Comparison of ENCODE assay signal across 24 cellular contexts in the genomic region with DNA sequence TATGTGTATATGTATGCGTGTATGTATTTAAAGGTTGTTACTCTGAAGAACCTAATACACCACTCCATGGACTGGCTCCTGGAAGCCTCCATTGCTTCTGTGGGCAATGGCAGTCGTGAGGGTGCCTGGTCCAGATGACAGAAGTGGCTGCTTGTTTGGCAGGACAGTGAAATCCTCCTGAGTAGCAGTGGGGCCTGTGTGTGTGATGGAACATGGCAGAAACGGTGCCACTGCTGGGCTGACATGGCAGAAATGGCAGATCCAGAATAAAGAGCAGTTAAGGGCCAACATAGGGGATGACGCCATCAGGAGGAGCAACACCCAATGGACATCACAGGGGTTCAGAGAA. TPM values are rescaled to one million over a fixed set of nuclear protein-coding genes. Genes with fewer than 3 reads are reported as not detected.
"Had no signal": no experiment of that assay in that cellular context is flagged by ENCODE, and none has a peak within 500 bp of the region (broad histone marks: within the 10 kb centered on the region; RNA-seq: fewer than 3 reads in every experiment).

No MANE protein-coding gene starts in this region.

- H3K9me3 Mint-ChIP-seq: activated naive CD8-positive, alpha-beta T cell treated with anti-CD3 and anti-CD28 coated beads, Interleukin-2, amount 10 ng/mL, durations not matched to agents 7 days and 5 days; activated T-cell treated with anti-CD3 and anti-CD28 coated beads, Interleukin-2, amount 50 U/mL, for 72 hours; endodermal cell had no signal

- H3K27ac ChIP-seq: body of pancreas, colonic mucosa, epithelial cell of prostate, ovary, psoas muscle, skin epidermis, testis, upper lobe of right lung had no signal

- H3K36me3 ChIP-seq: colonic mucosa, ovary had no signal

- H3K27me3 ChIP-seq: body of pancreas, colonic mucosa, ovary, testis, upper lobe of right lung had no signal

- H3K4me3 Mint-ChIP-seq: activated naive CD8-positive, alpha-beta T cell treated with anti-CD3 and anti-CD28 coated beads, Interleukin-2, amount 10 ng/mL, durations not matched to agents 7 days and 5 days; activated T-cell treated with anti-CD3 and anti-CD28 coated beads, Interleukin-2, amount 50 U/mL, for 72 hours; endodermal cell had no signal

- ATAC-seq: activated T-cell treated with anti-CD3 and anti-CD28 coated beads, Interleukin-2, amount 50 U/mL, for 72 hours; body of pancreas; left cardiac atrium; naive thymus-derived CD4-positive, alpha-beta T cell; right cardiac atrium; upper lobe of right lung had no signal

- H3K4me1 ChIP-seq: body of pancreas, colonic mucosa, psoas muscle, testis, upper lobe of right lung had no signal

- H3K4me3 ChIP-seq: body of pancreas, colonic mucosa, ovary, psoas muscle, skin epidermis, testis, upper lobe of right lung had no signal

- H3K27ac Mint-ChIP-seq: activated naive CD8-positive, alpha-beta T cell treated with anti-CD3 and anti-CD28 coated beads, Interleukin-2, amount 10 ng/mL, durations not matched to agents 7 days and 5 days; activated T-cell treated with anti-CD3 and anti-CD28 coated beads, Interleukin-2, amount 50 U/mL, for 72 hours; endodermal cell; naive thymus-derived CD4-positive, alpha-beta T cell had no signal

- FAIRE-seq: islet of Langerhans had no signal

- H3K9me3 ChIP-seq: body of pancreas, colonic mucosa, ovary, psoas muscle, testis, upper lobe of right lung had no signal

- H3K4me1 Mint-ChIP-seq: activated naive CD8-positive, alpha-beta T cell treated with anti-CD3 and anti-CD28 coated beads, Interleukin-2, amount 10 ng/mL, durations not matched to agents 7 days and 5 days; endodermal cell; naive thymus-derived CD4-positive, alpha-beta T cell had no signal

- DNase-seq: activated CD4-positive, alpha-beta T cell treated with anti-CD3 and anti-CD28 coated beads, Interleukin-2, amount 50 U/mL, for 1 hour; activated CD8-positive, alpha-beta memory T cell treated with anti-CD3 and anti-CD28 coated beads, Interleukin-2, amount 50 U/mL, for 48 hours; activated naive CD8-positive, alpha-beta T cell treated with anti-CD3 and anti-CD28 coated beads, Interleukin-2, amount 10 ng/mL, durations not matched to agents 7 days and 5 days; activated T-cell treated with anti-CD3 and anti-CD28 coated beads, Interleukin-2, amount 50 U/mL, for 72 hours; amygdala; body of pancreas; central memory CD4-positive, alpha-beta T cell; colonic mucosa; endodermal cell; hippocampal formation; left cardiac atrium; mesendoderm; naive thymus-derived CD4-positive, alpha-beta T cell; ovary; psoas muscle; right cardiac atrium; testis; upper lobe of right lung had no signal

RNA-seq across cellular contexts. Expression of gene CPLX4, which starts 6.1 kb away (rescaled TPM):
- total RNA-seq: activated naive CD8-positive, alpha-beta T cell treated with anti-CD3 and anti-CD28 coated beads, Interleukin-2, amount 10 ng/mL, durations not matched to agents 7 days and 5 days; activated T-cell treated with anti-CD3 and anti-CD28 coated beads, Interleukin-2, amount 50 U/mL, for 72 hours; body of pancreas; colonic mucosa; endodermal cell; left cardiac atrium; lower leg skin; mucosa of gallbladder; naive thymus-derived CD4-positive, alpha-beta T cell; ovary; psoas muscle; right cardiac atrium; T-helper 1 cell treated with Interleukin-12 subunit alpha and Interleukin-12 subunit beta and Interleukin-4 antibody, amounts not matched to agents 30 ng/mL and 1 ng/mL, for 36 hours; upper lobe of right lung had no signal
- polyA plus RNA-seq: naive thymus-derived CD4-positive, alpha-beta T cell; ovary; psoas muscle; right cardiac atrium had no signal

RNA-seq across cellular contexts. Expression of gene RAX, which starts 51.3 kb away (rescaled TPM):
- total RNA-seq: activated naive CD8-positive, alpha-beta T cell treated with anti-CD3 and anti-CD28 coated beads, Interleukin-2, amount 10 ng/mL, durations not matched to agents 7 days and 5 days; activated T-cell treated with anti-CD3 and anti-CD28 coated beads, Interleukin-2, amount 50 U/mL, for 72 hours; body of pancreas; colonic mucosa; left cardiac atrium; mucosa of gallbladder; naive thymus-derived CD4-positive, alpha-beta T cell; ovary; psoas muscle; right cardiac atrium; T-helper 1 cell treated with Interleukin-12 subunit alpha and Interleukin-12 subunit beta and Interleukin-4 antibody, amounts not matched to agents 30 ng/mL and 1 ng/mL, for 36 hours; testis; upper lobe of right lung had no signal
- polyA plus RNA-seq: naive thymus-derived CD4-positive, alpha-beta T cell; ovary; psoas muscle; right cardiac atrium had no signal
